ENCODE assay signal across 1 cellular context in genomic region chr19:39792999-39793546, GRCh38.
TF ChIP-seq lines count a peak whose summit lies in the region.

No MANE protein-coding gene starts in this region.

TF ChIP-seq in HEK293, 187 proteins besides CTCF, POLR2A, EP300 and RAD21 (continued from another document):
- TF ChIP-seq ZNF362 (tag by site-specific recombination; IDR thresholded peaks at IDR 0.05) (peak; percentile 69; the same call in 1 of the 2 replicates), ZNF843 (tag by site-specific recombination; IDR thresholded peaks at IDR 0.05) (0 out of 2 replicates have a peak, but pooled peaks have one; percentile 30), ZNF654 (tag by site-specific recombination; IDR thresholded peaks at IDR 0.05; ENCODE audit: low read depth) (peak; percentile 98), ZBTB10 (tag by site-specific recombination; IDR thresholded peaks at IDR 0.05) (peak; percentile 59; the same call in 1 of the 2 replicates), ZIC2 (tag by site-specific recombination; IDR thresholded peaks at IDR 0.05) (peak; percentile 12; the same call in 1 of the 2 replicates), ZNF600 (tag by site-specific recombination; IDR thresholded peaks at IDR 0.05) (peak; percentile 77), IKZF3 (tag by site-specific recombination; IDR thresholded peaks at IDR 0.05) (peak; percentile 94), SETDB1 (IDR thresholded peaks at IDR 0.05; ENCODE audit: insufficient read length, low read length) (no peak), ZSCAN30 (tag by site-specific recombination; IDR thresholded peaks at IDR 0.05) (0 out of 2 replicates have a peak, but pooled peaks have one; percentile 10), ZNF2 (tag by site-specific recombination; IDR thresholded peaks at IDR 0.05) (peak; percentile 96), ZFP37 (tag by site-specific recombination; IDR thresholded peaks at IDR 0.05) (peak; percentile 80; the same call in 1 of the 2 replicates), SP3 (tag by site-specific recombination; IDR thresholded peaks at IDR 0.05) (peak; percentile 46), KLF17 (tag by site-specific recombination; IDR thresholded peaks at IDR 0.05) (peak; percentile 74), ZBTB8A (tag by site-specific recombination; IDR thresholded peaks at IDR 0.05) (peak; percentile 19; the same call in 1 of the 2 replicates), TCF7L2 (IDR thresholded peaks at IDR 0.05; ENCODE audit: borderline replicate concordance, low read depth, low read length) (no peak), GLIS1 (tag by site-specific recombination; IDR thresholded peaks at IDR 0.05) (peak; percentile 54; the same call in 1 of the 2 replicates), ZNF558 (tag by site-specific recombination; IDR thresholded peaks at IDR 0.05) (0 out of 2 replicates have a peak, but pooled peaks have one; percentile 23), ZNF324 (tag by site-specific recombination; IDR thresholded peaks at IDR 0.05) (0 out of 2 replicates have a peak, but pooled peaks have one; percentile 60), ZNF350 (tag by site-specific recombination; IDR thresholded peaks at IDR 0.05) (no peak), ZBTB44 (tag by site-specific recombination; IDR thresholded peaks at IDR 0.05) (peak; percentile 7; the same call in 1 of the 2 replicates), PATZ1 (tag by site-specific recombination; IDR thresholded peaks at IDR 0.05) (peak; percentile 48), ZNF768 (tag by site-specific recombination; IDR thresholded peaks at IDR 0.05) (no peak), ZSCAN16 (tag by site-specific recombination; IDR thresholded peaks at IDR 0.05) (no peak), PRDM10 (tag by site-specific recombination; IDR thresholded peaks at IDR 0.05) (peak; percentile 92), ZNF670 (tag by site-specific recombination; IDR thresholded peaks at IDR 0.05; ENCODE audit: low read depth) (no peak), ZNF639 (tag by site-specific recombination; IDR thresholded peaks at IDR 0.05) (no peak), ZBTB48 (tag by site-specific recombination; IDR thresholded peaks at IDR 0.05) (peak; percentile 98), ZNF623 (tag by site-specific recombination; IDR thresholded peaks at IDR 0.05) (peak; percentile 4; the same call in 1 of the 2 replicates), REPIN1 (tag by site-specific recombination; IDR thresholded peaks at IDR 0.05; ENCODE audit: low read depth) (peak; percentile 61; the same call in 1 of the 2 replicates), BCL6B (tag by site-specific recombination; IDR thresholded peaks at IDR 0.05) (0 out of 2 replicates have a peak, but pooled peaks have one; percentile 19), ZNF76 (tag by site-specific recombination; IDR thresholded peaks at IDR 0.05; ENCODE audit: borderline replicate concordance, low read depth) (peak; percentile 79), ZNF391 (tag by site-specific recombination; IDR thresholded peaks at IDR 0.05; ENCODE audit: borderline replicate concordance, low read depth) (peak; percentile 79; the same call in 1 of the 2 replicates), ZNF580 (tag by site-specific recombination; IDR thresholded peaks at IDR 0.05) (0 out of 2 replicates have a peak, but pooled peaks have one; percentile 39)
